28 cellular contexts compared by ENCODE assay signal in the genomic region with DNA sequence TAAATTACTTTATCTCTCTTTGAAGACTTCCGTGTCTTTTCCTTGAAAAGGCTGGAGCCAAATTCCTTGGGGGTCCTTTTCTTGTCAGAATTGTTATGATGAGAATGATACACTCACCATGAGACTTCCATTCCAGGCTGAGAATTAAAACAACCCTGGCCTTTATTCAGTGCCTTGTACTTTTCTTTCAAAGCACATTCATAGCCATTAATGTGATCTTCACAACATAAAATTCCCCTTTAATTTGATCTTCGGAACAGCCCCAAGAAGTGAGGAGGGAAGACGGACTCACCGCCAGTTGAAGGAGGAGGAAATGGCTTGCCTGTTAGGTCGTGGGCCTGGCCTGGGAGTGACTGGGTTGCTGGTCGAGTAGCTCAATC.
DNase-seq lines count a peak whose midpoint lies in the region; ATAC-seq, FAIRE-seq and TF ChIP-seq lines count a peak whose summit lies in the region.
"Had no signal": no experiment of that assay in that cellular context is flagged by ENCODE, and none has a peak within 500 bp of the region (broad histone marks: within the 10 kb centered on the region; RNA-seq: fewer than 3 reads in every experiment).

No MANE protein-coding gene starts in this region.

- H3K9me3 Mint-ChIP-seq in mesothelial cell of epicardium (no peaks in the 10 kb centered on the region), neural crest cell (peaks cover 3% of the 10 kb centered on the region)
- H3K9me3 Mint-ChIP-seq: CD8-positive, alpha-beta memory T cell had no signal

- FAIRE-seq in endothelial cell of umbilical vein (lab: Jason Lieb, UNC) (no peak), HTR-8/SVneo (lab: Jason Lieb, UNC) (no peak)
- FAIRE-seq: A549, GM12878, GM12892, GM19239 had no signal

- DNase-seq in SK-N-DZ (ENCODE audit: low spot score), result peak; percentile 93
- DNase-seq in endothelial cell of umbilical vein (ENCODE audit: low read depth, low spot score), result peak; percentile 15
- no peak for DNase-seq in mesothelial cell of epicardium (ENCODE audit: low spot score in 2 of 2, unreplicated experiment in 2 of 2)
- no peak for DNase-seq in neural crest cell (ENCODE audit: low read depth, low spot score)
- no peak for DNase-seq in HTR-8/SVneo (ENCODE audit: insufficient read length, low spot score)
- DNase-seq in cerebellar cortex (ENCODE audit: low spot score), result no peak
- DNase-seq: AML-193; C1 segment of cervical spinal cord; CD4-positive, alpha-beta memory T cell; CD4-positive, CD25-positive, alpha-beta regulatory T cell; CD8-positive, alpha-beta memory T cell; COR-L47; DMS 273 treated with DMSO at 0.1 percent for 48 hours; DMS153; DMS53; DMS79; DND-41; EL; GDM1 had no signal

- TF ChIP-seq CTCF in endothelial cell of umbilical vein (IDR thresholded peaks at IDR 0.05; ENCODE audit: extremely low read depth in 1 of 2, insufficient read depth in 1 of 2, low read depth in 1 of 2, low read length in 2 of 2) (no peak), mesothelial cell of epicardium (IDR thresholded peaks at IDR 0.05; ENCODE audit: unreplicated experiment) (no peak), neural crest cell (conservative IDR thresholded peaks at IDR 0.05) (no peak)

- no peaks in the 10 kb centered on the region for H3K36me3 ChIP-seq in endothelial cell of umbilical vein (ENCODE audit: control insufficient read depth in 2 of 2, extremely low read depth in 1 of 2, insufficient read depth in 2 of 2, low read length in 2 of 2)
- H3K36me3 ChIP-seq: BLaER1 had no signal

- dilution Hi-C loops in endothelial cell of umbilical vein (cut with MboI; ENCODE audit: extremely low pct_ligation_motif_present, low sequenced_read_pairs), result no loop called here

- H3K36me3 Mint-ChIP-seq in mesothelial cell of epicardium, result no peaks in the 10 kb centered on the region
- no peaks in the 10 kb centered on the region for H3K36me3 Mint-ChIP-seq in neural crest cell (ENCODE audit: low read depth)
- H3K36me3 Mint-ChIP-seq: CD14-positive monocyte; CD4-positive, alpha-beta memory T cell; CD4-positive, CD25-positive, alpha-beta regulatory T cell; CD8-positive, alpha-beta memory T cell had no signal

- H3K27me3 Mint-ChIP-seq in mesothelial cell of epicardium (ENCODE audit: low read depth) (no peaks in the 10 kb centered on the region), neural crest cell (ENCODE audit: low read depth) (no peaks in the 10 kb centered on the region)

- H2AFZ ChIP-seq in endothelial cell of umbilical vein (ENCODE audit: low read depth, low read length), result no peak overlapping the region

- TF ChIP-seq POLR2A in endothelial cell of umbilical vein (IDR thresholded peaks at IDR 0.05; ENCODE audit: low read depth, low read length), result no peak

- BruUV-seq in endothelial cell of umbilical vein (replicated peaks; lab: Mats Ljungman, UMichigan), result no TSS peak

- no peaks in the 10 kb centered on the region for H3K27me3 ChIP-seq in endothelial cell of umbilical vein (ENCODE audit: control insufficient read depth in 2 of 2, insufficient read depth in 2 of 2, low read length in 2 of 2)
- H3K27me3 ChIP-seq: BLaER1 had no signal

- no peak for ATAC-seq in GM19324 (IDR thresholded peaks at IDR 0.05; ENCODE audit: low FRiP score, unreplicated experiment)
- ATAC-seq: A549, GM12878 had no signal

- no peaks in the 10 kb centered on the region for H4K20me1 ChIP-seq in endothelial cell of umbilical vein (replicated peaks; ENCODE audit: control insufficient read depth, extremely low read depth, insufficient read depth, low read length)
- H4K20me1 ChIP-seq: BLaER1 had no signal

- no peaks in the 10 kb centered on the region for H3K9me1 ChIP-seq in endothelial cell of umbilical vein (replicated peaks; ENCODE audit: control insufficient read depth, extremely low read depth, insufficient read depth, low read length)

- no peak overlapping the region for H3K27ac ChIP-seq in endothelial cell of umbilical vein (ENCODE audit: insufficient read depth, low read depth, low read length)
- H3K27ac ChIP-seq: 22Rv1, A549 had no signal

- no peak overlapping the region for H3K9ac ChIP-seq in endothelial cell of umbilical vein (replicated peaks; ENCODE audit: extremely low read depth, insufficient read depth, low read length)
- H3K9ac ChIP-seq: BLaER1 had no signal

- no peak overlapping the region for H3K4me2 ChIP-seq in endothelial cell of umbilical vein (ENCODE audit: insufficient read depth, low read length)
- H3K4me2 ChIP-seq: A549 had no signal

- intact Hi-C loops in endothelial cell of umbilical vein (cut with micrococcal nuclease), result no loop called here

- peak overlapping the region; percentile 91 for H3K27ac Mint-ChIP-seq in mesothelial cell of epicardium
- peak overlapping the region; percentile 7 for H3K27ac Mint-ChIP-seq in neural crest cell (ENCODE audit: unreplicated experiment)
- H3K27ac Mint-ChIP-seq: B cell; CD14-positive monocyte; CD4-positive, alpha-beta memory T cell; CD4-positive, CD25-positive, alpha-beta regulatory T cell; CD8-positive, alpha-beta memory T cell had no signal

- POLR2A ChIA-PET in endothelial cell of umbilical vein (lab: Charles Lee), result no interaction called here

- H3K4me1 ChIP-seq in endothelial cell of umbilical vein (ENCODE audit: control insufficient read depth, extremely low read depth, insufficient read depth, low read length), result no peaks in the 10 kb centered on the region
- H3K4me1 ChIP-seq: A549 had no signal

- H3K4me3 ChIP-seq in endothelial cell of umbilical vein (replicated peaks in 1 of 3; ENCODE audit: insufficient read depth in 1 of 3, low read depth in 1 of 3, low read length in 3 of 3), result no peak overlapping the region
- H3K4me3 ChIP-seq: A549, BLaER1, GM12878 had no signal

- H3K4me3 Mint-ChIP-seq in mesothelial cell of epicardium, result no peak overlapping the region
- no peak overlapping the region for H3K4me3 Mint-ChIP-seq in neural crest cell
- H3K4me3 Mint-ChIP-seq: B cell; CD14-positive monocyte; CD4-positive, alpha-beta memory T cell; CD4-positive, CD25-positive, alpha-beta regulatory T cell; CD8-positive, alpha-beta memory T cell had no signal

- CTCF ChIA-PET in endothelial cell of umbilical vein (lab: Charles Lee), result interaction anchor here (0.6 kb wide), 1 partner anchor 950 kb away, joined by 3 read pairs; no protein-coding TSS in a partner anchor

- H3K4me1 Mint-ChIP-seq in mesothelial cell of epicardium (peaks cover 20% of the 10 kb centered on the region), neural crest cell (peaks cover 40% of the 10 kb centered on the region)
- H3K4me1 Mint-ChIP-seq: B cell; CD14-positive monocyte; CD4-positive, CD25-positive, alpha-beta regulatory T cell; CD8-positive, alpha-beta memory T cell had no signal

- no peaks in the 10 kb centered on the region for H3K9me3 ChIP-seq in endothelial cell of umbilical vein (replicated peaks; ENCODE audit: control insufficient read depth, insufficient read depth, low read length)
- H3K9me3 ChIP-seq: A549, BLaER1 had no signal

- no peaks in the 10 kb centered on the region for H3K79me2 ChIP-seq in endothelial cell of umbilical vein (ENCODE audit: control insufficient read depth, insufficient read depth, low read length)

TF ChIP-seq in endothelial cell of umbilical vein, 7 proteins besides CTCF, POLR2A, EP300 and RAD21:
- TF ChIP-seq MYC (IDR thresholded peaks at IDR 0.05; ENCODE audit: low read depth, low read length), result no peak
- no peak for TF ChIP-seq EZH2 (IDR thresholded peaks at IDR 0.05; ENCODE audit: borderline replicate concordance, low read depth, low read length, severe bottlenecking)
- TF ChIP-seq, protein P1, sequence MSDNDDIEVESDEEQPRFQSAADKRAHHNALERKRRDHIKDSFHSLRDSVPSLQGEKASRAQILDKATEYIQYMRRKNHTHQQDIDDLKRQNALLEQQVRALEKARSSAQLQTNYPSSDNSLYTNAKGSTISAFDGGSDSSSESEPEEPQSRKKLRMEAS (IDR thresholded peaks at IDR 0.05; ENCODE audit: insufficient read depth, insufficient read length), result no peak
- TF ChIP-seq GATA2 (IDR thresholded peaks at IDR 0.05; ENCODE audit: insufficient read depth, insufficient read length, low read depth, low read length), result no peak
- no peak for TF ChIP-seq POLR2AphosphoS5 (IDR thresholded peaks at IDR 0.05; ENCODE audit: insufficient read depth, low read depth, low read length)
- TF ChIP-seq JUN (IDR thresholded peaks at IDR 0.05; ENCODE audit: borderline replicate concordance, insufficient read depth, insufficient read length, low read depth), result no peak

Comparison
In these comparisons a context has a peak if more than half of its experiments do, and no peak if none do; other contexts are left out.
1. DNase-seq: peak in SK-N-DZ (single experiment) and endothelial cell of umbilical vein (single experiment); none in mesothelial cell of epicardium (0 of 2), neural crest cell (single experiment), HTR-8/SVneo (single experiment) and cerebellar cortex (single experiment).